ENCODE assay signal across 10 cellular contexts in genomic region chr17:28982191-28982793, GRCh38. TPM values are rescaled to one million over a fixed set of nuclear protein-coding genes. Genes with fewer than 3 reads are reported as not detected.
DNase-seq lines count a peak whose midpoint lies in the region; ATAC-seq and TF ChIP-seq lines count a peak whose summit lies in the region.
"Had no signal": no experiment of that assay in that cellular context is flagged by ENCODE, and none has a peak within 500 bp of the region (broad histone marks: within the 10 kb centered on the region; RNA-seq: fewer than 3 reads in every experiment).

No MANE protein-coding gene starts in this region.

- WGBS in gastroesophageal sphincter (ENCODE audit: low coverage in 1 of 2), 2 donors = 72 to 86% methylated on average over 4 to 9 of the region's 9 CpGs

- no peak for TF ChIP-seq EP300 in gastroesophageal sphincter (IDR thresholded peaks at IDR 0.05)

- DNase-seq in EL (peak; percentile 43), M059J (ENCODE audit: low read depth) (peak; percentile 44), NCI-H524 (lab: John Stamatoyannopoulos, UW) (no peak)
- DNase-seq in activated CD8-positive, alpha-beta memory T cell treated with anti-CD3 and anti-CD28 coated beads for 48 hours (ENCODE audit: low read depth in 2 of 3, low spot score in 2 of 3) = peak in 2 of 3 experiments; percentile 17 to 19
- DNase-seq in stimulated activated CD8-positive, alpha-beta memory T cell treated with anti-CD3 and anti-CD28 coated beads, Interleukin-15, amount 100 ng/mL, for 1 hour (ENCODE audit: low read depth) = peak; percentile 30

- ATAC-seq in gastroesophageal sphincter (peak; percentile 50), HG02884 (IDR thresholded peaks at IDR 0.05; ENCODE audit: unreplicated experiment) (no peak), HG03045 (IDR thresholded peaks at IDR 0.05; ENCODE audit: unreplicated experiment) (no peak)

- TF ChIP-seq POLR2A in gastroesophageal sphincter (IDR thresholded peaks at IDR 0.05) = no peak

- peaks cover 0 to 12% (median 0%) of the 10 kb centered on the region in 3 donors for H3K4me1 ChIP-seq in gastroesophageal sphincter

- H3K36me3 ChIP-seq in gastroesophageal sphincter = no peaks in the 10 kb centered on the region
- H3K36me3 ChIP-seq: cardiac muscle cell had no signal

- no peak overlapping the region for H3K4me3 ChIP-seq in gastroesophageal sphincter
- H3K4me3 ChIP-seq: cardiac muscle cell had no signal

- peaks cover 28% of the 10 kb centered on the region for H3K27me3 ChIP-seq in gastroesophageal sphincter

- no peaks in the 10 kb centered on the region for H3K9me3 ChIP-seq in gastroesophageal sphincter

- no peak for TF ChIP-seq CTCF in gastroesophageal sphincter (IDR thresholded peaks at IDR 0.05)

- peak overlapping the region in 2 of 4 donors; percentile 45 to 50 for H3K27ac ChIP-seq in gastroesophageal sphincter
- H3K27ac ChIP-seq: cardiac muscle cell had no signal

RNA-seq across cellular contexts. Expression of gene SEZ6, which starts 23.5 kb away (rescaled TPM):
- not detected in 2 replicates for total RNA-seq in M059J (2014; rRNA removed; shearing (Covaris generic))
- total RNA-seq in gastroesophageal sphincter = under 1 TPM in 1 of 4 donors, not detected in 3; 0.13 TPM
- total RNA-seq: subcutaneous adipose tissue had no signal

RNA-seq across cellular contexts. Expression of gene PHF12, which starts 31.0 kb away (rescaled TPM):
- total RNA-seq in M059J (2014; rRNA removed; shearing (Covaris generic)) = 19.8 and 22.9 TPM in 2 replicates
- 10 to 100 TPM; 20.2 to 46.9 (median 37.8) TPM for total RNA-seq in gastroesophageal sphincter

Comparison
In these comparisons a context has a peak if more than half of its experiments do, and no peak if none do; other contexts are left out.
1. DNase-seq: peak in EL (single experiment), M059J (single experiment), activated CD8-positive, alpha-beta memory T cell treated with anti-CD3 and anti-CD28 coated beads for 48 hours (2 of 3) and stimulated activated CD8-positive, alpha-beta memory T cell treated with anti-CD3 and anti-CD28 coated beads, Interleukin-15, amount 100 ng/mL, for 1 hour (single experiment); none in NCI-H524 (0 of 2).